ENCODE assay signal across 16 cellular contexts in genomic region chr3:194607592-194608386, GRCh38.
"Had no signal": no experiment of that assay in that cellular context is flagged by ENCODE, and none has a peak within 500 bp of the region (broad histone marks: within the 10 kb centered on the region; RNA-seq: fewer than 3 reads in every experiment).

No MANE protein-coding gene starts in this region.

- H3K27ac Mint-ChIP-seq: activated CD4-positive, alpha-beta T cell treated with anti-CD3 and anti-CD28 coated beads, Interleukin-2, amount 10 ng/mL, durations not matched to agents 24 days and 14 days; activated naive CD4-positive, alpha-beta T cell treated with anti-CD3 and anti-CD28 coated beads for 36 hours; activated T-helper 17 cell treated with anti-CD3 and anti-CD28 coated beads, Interleukin-2, amount 50 U/mL, for 72 hours; stimulated activated naive CD8-positive, alpha-beta T cell treated with anti-CD3 and anti-CD28 coated beads, Interleukin-15, Interleukin-2, amounts not matched to agents 100 ng/mL and 50 ng/mL, for 24 hours had no signal

- DNase-seq: activated CD4-positive, alpha-beta T cell treated with anti-CD3 and anti-CD28 coated beads, Interleukin-2, amount 10 ng/mL, durations not matched to agents 24 days and 14 days; activated CD8-positive, alpha-beta memory T cell treated with anti-CD3 and anti-CD28 coated beads for 24 hours; activated naive CD4-positive, alpha-beta T cell treated with anti-CD3 and anti-CD28 coated beads for 36 hours; colonic mucosa; effector CD4-positive, alpha-beta T cell; heart left ventricle; islet precursor cell; left ventricle myocardium inferior; mesendoderm; ovary; stimulated activated CD4-positive, alpha-beta T cell treated with anti-CD3 and anti-CD28 coated beads, Interleukin-12 subunit alpha, Interleukin-12 subunit beta, amount 100 ng/mL, for 4 hours; stimulated activated CD4-positive, alpha-beta T cell treated with anti-CD3 and anti-CD28 coated beads, Interleukin-2, amount 100 ng/mL, for 48 hours; testis had no signal

- H3K36me3 ChIP-seq: colonic mucosa, ovary had no signal

- H3K27ac ChIP-seq: colonic mucosa, heart left ventricle, left ventricle myocardium inferior, ovary, testis, VCaP had no signal

- H3K4me1 ChIP-seq: colonic mucosa, heart left ventricle, left ventricle myocardium inferior, testis had no signal

- H3K27me3 Mint-ChIP-seq: activated CD4-positive, alpha-beta T cell treated with anti-CD3 and anti-CD28 coated beads, Interleukin-2, amount 10 ng/mL, durations not matched to agents 24 days and 14 days; activated T-helper 17 cell treated with anti-CD3 and anti-CD28 coated beads, Interleukin-2, amount 50 U/mL, for 72 hours; stimulated activated naive CD8-positive, alpha-beta T cell treated with anti-CD3 and anti-CD28 coated beads, Interleukin-15, Interleukin-2, amounts not matched to agents 100 ng/mL and 50 ng/mL, for 24 hours had no signal

- ATAC-seq: activated T-helper 17 cell treated with anti-CD3 and anti-CD28 coated beads, Interleukin-2, amount 50 U/mL, for 72 hours had no signal

- H3K27me3 ChIP-seq: colonic mucosa, heart left ventricle, ovary, testis had no signal

- H3K4me3 Mint-ChIP-seq: activated CD4-positive, alpha-beta T cell treated with anti-CD3 and anti-CD28 coated beads, Interleukin-2, amount 10 ng/mL, durations not matched to agents 24 days and 14 days; activated naive CD4-positive, alpha-beta T cell treated with anti-CD3 and anti-CD28 coated beads for 36 hours; activated T-helper 17 cell treated with anti-CD3 and anti-CD28 coated beads, Interleukin-2, amount 50 U/mL, for 72 hours; stimulated activated naive CD8-positive, alpha-beta T cell treated with anti-CD3 and anti-CD28 coated beads, Interleukin-15, Interleukin-2, amounts not matched to agents 100 ng/mL and 50 ng/mL, for 24 hours had no signal

- H3K9me3 ChIP-seq: colonic mucosa, heart left ventricle, left ventricle myocardium inferior, ovary, testis had no signal

- H3K9me3 Mint-ChIP-seq: activated CD4-positive, alpha-beta T cell treated with anti-CD3 and anti-CD28 coated beads, Interleukin-2, amount 10 ng/mL, durations not matched to agents 24 days and 14 days; activated naive CD4-positive, alpha-beta T cell treated with anti-CD3 and anti-CD28 coated beads for 36 hours; activated T-helper 17 cell treated with anti-CD3 and anti-CD28 coated beads, Interleukin-2, amount 50 U/mL, for 72 hours; stimulated activated naive CD8-positive, alpha-beta T cell treated with anti-CD3 and anti-CD28 coated beads, Interleukin-15, Interleukin-2, amounts not matched to agents 100 ng/mL and 50 ng/mL, for 24 hours had no signal

- H3K4me3 ChIP-seq: colonic mucosa, heart left ventricle, left ventricle myocardium inferior, ovary, testis had no signal
